9 cellular contexts compared by ENCODE assay signal in the genomic region with DNA sequence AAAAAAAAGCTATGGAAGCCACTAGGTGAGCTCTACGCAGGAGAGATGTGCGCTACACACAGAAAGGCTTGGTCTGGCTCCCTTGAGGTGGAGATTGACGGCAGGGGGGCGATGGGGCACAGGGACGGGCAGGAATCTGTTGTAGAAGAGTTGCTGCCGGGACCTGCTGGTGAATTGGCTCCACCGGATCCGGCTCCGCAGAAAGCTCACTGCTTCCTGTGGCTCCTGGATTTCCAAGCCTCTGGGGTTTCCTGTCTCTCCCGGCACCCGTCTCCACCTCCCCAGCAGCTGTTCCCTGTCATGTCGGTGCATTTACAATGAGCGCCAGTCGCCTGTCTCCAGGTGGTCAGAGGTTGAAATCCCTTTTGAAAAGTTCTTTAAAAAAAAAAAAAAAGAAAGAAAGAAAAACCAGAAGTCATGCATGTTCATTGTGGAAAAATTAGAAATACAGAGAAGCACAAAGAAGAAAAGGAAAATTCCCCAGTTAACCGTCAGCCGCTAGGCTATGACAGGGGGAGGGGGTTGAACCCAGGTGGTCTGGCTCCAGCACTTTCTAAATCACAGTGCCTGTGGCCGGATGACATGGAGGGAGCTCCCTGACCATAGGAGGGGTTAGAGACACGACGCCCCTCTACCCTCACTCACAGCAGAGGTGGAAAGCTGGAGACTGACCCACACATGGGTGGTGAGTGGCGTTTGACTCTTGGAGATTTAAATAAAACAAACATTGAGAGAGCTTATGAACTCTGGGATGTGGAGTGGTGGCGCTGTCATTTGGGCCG. TPM values are rescaled to one million over a fixed set of nuclear protein-coding genes. Genes with fewer than 3 reads are reported as not detected.
DNase-seq lines count a peak whose midpoint lies in the region; ATAC-seq, FAIRE-seq and TF ChIP-seq lines count a peak whose summit lies in the region.
"Had no signal": no experiment of that assay in that cellular context is flagged by ENCODE, and none has a peak within 500 bp of the region (broad histone marks: within the 10 kb centered on the region; RNA-seq: fewer than 3 reads in every experiment).

No MANE protein-coding gene starts in this region.

- no peak overlapping the region for H3K27ac ChIP-seq in RWPE2 (ENCODE audit: poor library complexity, severe bottlenecking)
- H3K27ac ChIP-seq in kidney (ENCODE audit: low read depth in 2 of 2, low read length in 2 of 2), result no peak overlapping the region
- H3K27ac ChIP-seq in suprapubic skin, result no peak overlapping the region
- no peak overlapping the region for H3K27ac ChIP-seq in foreskin keratinocyte
- no peak overlapping the region for H3K27ac ChIP-seq in tibial nerve

- TF ChIP-seq EP300 in suprapubic skin (IDR thresholded peaks at IDR 0.05), result no peak
- TF ChIP-seq EP300 in tibial nerve (IDR thresholded peaks at IDR 0.05), result no peak

- no peak overlapping the region for H3K27ac Mint-ChIP-seq in activated naive CD4-positive, alpha-beta T cell treated with anti-CD3 and anti-CD28 coated beads, Interleukin-2, amount 10 ng/mL, durations not matched to agents 7 days and 5 days
- no peak overlapping the region for H3K27ac Mint-ChIP-seq in activated naive CD4-positive, alpha-beta T cell treated with anti-CD3 and anti-CD28 coated beads, Interleukin-2, amount 50 U/mL, for 72 hours

- H3K9me3 Mint-ChIP-seq in activated naive CD4-positive, alpha-beta T cell treated with anti-CD3 and anti-CD28 coated beads, Interleukin-2, amount 10 ng/mL, durations not matched to agents 7 days and 5 days, result no peaks in the 10 kb centered on the region
- no peaks in the 10 kb centered on the region for H3K9me3 Mint-ChIP-seq in activated naive CD4-positive, alpha-beta T cell treated with anti-CD3 and anti-CD28 coated beads, Interleukin-2, amount 50 U/mL, for 72 hours

- H3K4me3 ChIP-seq in RWPE2 (ENCODE audit: severe bottlenecking) (no peak overlapping the region), kidney (ENCODE audit: low read length in 2 of 2) (no peak overlapping the region), suprapubic skin (peak overlapping the region; percentile 1), tibial nerve (no peak overlapping the region)

- peak; percentile 11 for DNase-seq in activated naive CD4-positive, alpha-beta T cell treated with anti-CD3 and anti-CD28 coated beads, Interleukin-2, amount 10 ng/mL, durations not matched to agents 7 days and 5 days
- DNase-seq in activated naive CD4-positive, alpha-beta T cell treated with anti-CD3 and anti-CD28 coated beads, Interleukin-2, amount 50 U/mL, for 72 hours (ENCODE audit: low spot score in 2 of 2), result no peak
- peak; percentile 36 for DNase-seq in RWPE2 (ENCODE audit: low spot score)
- peak; percentile 62 for DNase-seq in kidney
- DNase-seq in suprapubic skin (ENCODE audit: low spot score in 2 of 2), result peak; percentile 37 to 46
- DNase-seq in foreskin keratinocyte, result no peak
- no peak for DNase-seq in tibial nerve (ENCODE audit: low spot score in 2 of 2)
- DNase-seq: NCI-H1092 had no signal

- CTCF ChIA-PET in activated naive CD4-positive, alpha-beta T cell treated with anti-CD3 and anti-CD28 coated beads, Interleukin-2, amount 10 ng/mL, durations not matched to agents 7 days and 5 days (lab: Charles Lee), result no interaction called here

- H3K4me1 ChIP-seq in RWPE2 (ENCODE audit: insufficient read depth, poor library complexity, severe bottlenecking) (no peaks in the 10 kb centered on the region), kidney (ENCODE audit: control insufficient read depth in 1 of 2, insufficient read depth in 1 of 2, low read depth in 1 of 2, low read length in 2 of 2) (peaks cover 42 to 46% of the 10 kb centered on the region in 2 donors), suprapubic skin (peaks cover 8% of the 10 kb centered on the region), foreskin keratinocyte (no peaks in the 10 kb centered on the region), tibial nerve (peaks cover 0 to 45% (median 2%) of the 10 kb centered on the region in 4 donors)

- H3K36me3 Mint-ChIP-seq in activated naive CD4-positive, alpha-beta T cell treated with anti-CD3 and anti-CD28 coated beads, Interleukin-2, amount 10 ng/mL, durations not matched to agents 7 days and 5 days, result no peaks in the 10 kb centered on the region
- H3K36me3 Mint-ChIP-seq in activated naive CD4-positive, alpha-beta T cell treated with anti-CD3 and anti-CD28 coated beads, Interleukin-2, amount 50 U/mL, for 72 hours, result no peaks in the 10 kb centered on the region

- H3K4me1 Mint-ChIP-seq in activated naive CD4-positive, alpha-beta T cell treated with anti-CD3 and anti-CD28 coated beads, Interleukin-2, amount 10 ng/mL, durations not matched to agents 7 days and 5 days, result no peaks in the 10 kb centered on the region

- peaks cover 50% of the 10 kb centered on the region for H3K27me3 Mint-ChIP-seq in activated naive CD4-positive, alpha-beta T cell treated with anti-CD3 and anti-CD28 coated beads, Interleukin-2, amount 10 ng/mL, durations not matched to agents 7 days and 5 days

- FAIRE-seq in kidney (lab: Jason Lieb, UNC), result no peak

- TF ChIP-seq POLR2A in suprapubic skin (IDR thresholded peaks at IDR 0.05), result no peak
- TF ChIP-seq POLR2A in tibial nerve (IDR thresholded peaks at IDR 0.05), result no peak

- no peak overlapping the region for H3K4me3 Mint-ChIP-seq in activated naive CD4-positive, alpha-beta T cell treated with anti-CD3 and anti-CD28 coated beads, Interleukin-2, amount 10 ng/mL, durations not matched to agents 7 days and 5 days

- ATAC-seq in activated naive CD4-positive, alpha-beta T cell treated with anti-CD3 and anti-CD28 coated beads, Interleukin-2, amount 50 U/mL, for 72 hours, result no peak
- ATAC-seq in RWPE2 (ENCODE audit: low read depth) (peak; percentile 35; the same call in 1 of the 3 replicates), foreskin keratinocyte (no peak), GM18858 (IDR thresholded peaks at IDR 0.05; ENCODE audit: unreplicated experiment) (no peak)

- no peak for TF ChIP-seq CTCF in RWPE2 (IDR thresholded peaks at IDR 0.05; ENCODE audit: poor library complexity, severe bottlenecking)
- no peak for TF ChIP-seq CTCF in kidney (IDR thresholded peaks at IDR 0.05; ENCODE audit: borderline replicate concordance, extremely low read depth, insufficient read depth)
- TF ChIP-seq CTCF in suprapubic skin (IDR thresholded peaks at IDR 0.05), result no peak
- no peak for TF ChIP-seq CTCF in foreskin keratinocyte (conservative IDR thresholded peaks at IDR 0.05)
- TF ChIP-seq CTCF in tibial nerve (IDR thresholded peaks at IDR 0.05), result no peak

- H3K27me3 ChIP-seq in RWPE2 (ENCODE audit: insufficient read depth, poor library complexity, severe bottlenecking), result no peaks in the 10 kb centered on the region
- peaks cover 18% of the 10 kb centered on the region for H3K27me3 ChIP-seq in suprapubic skin
- peaks cover 10% of the 10 kb centered on the region for H3K27me3 ChIP-seq in foreskin keratinocyte
- H3K27me3 ChIP-seq in tibial nerve, result peaks cover 0 to 17% of the 10 kb centered on the region in 2 donors

- WGBS in suprapubic skin, result 36% methylated on average over 22 of the region's 22 CpGs
- 37 to 38% methylated on average over 21 to 22 of the region's 22 CpGs for WGBS in tibial nerve, 2 donors

- H3K36me3 ChIP-seq in RWPE2 (ENCODE audit: low read depth) (no peaks in the 10 kb centered on the region), kidney (ENCODE audit: control insufficient read depth in 1 of 2, insufficient read depth in 2 of 2, low read length in 2 of 2) (no peaks in the 10 kb centered on the region), suprapubic skin (no peaks in the 10 kb centered on the region), tibial nerve (no peaks in the 10 kb centered on the region)

- H3K9me3 ChIP-seq in RWPE2 (ENCODE audit: severe bottlenecking), result no peaks in the 10 kb centered on the region
- no peaks in the 10 kb centered on the region for H3K9me3 ChIP-seq in kidney (ENCODE audit: control insufficient read depth in 1 of 2, low read length in 2 of 2)
- H3K9me3 ChIP-seq in suprapubic skin, result no peaks in the 10 kb centered on the region
- no peaks in the 10 kb centered on the region for H3K9me3 ChIP-seq in tibial nerve

- intact Hi-C loops in kidney (cut with DNase I), result no loop called here

- H3K9ac ChIP-seq in kidney (ENCODE audit: low read length in 2 of 2), result no peak overlapping the region

RNA-seq across cellular contexts. Expression of a gene that starts 20.8 kb away (rescaled TPM):
- total RNA-seq in activated naive CD4-positive, alpha-beta T cell treated with anti-CD3 and anti-CD28 coated beads, Interleukin-2, amount 50 U/mL, for 72 hours, result 1 to 10 TPM in 1 of 2 donors, under 1 TPM in 1; 0.18 to 1.2 TPM
- total RNA-seq in kidney (3.7 TPM), suprapubic skin (1 to 10 TPM; 3.9 to 8.5 (median 6.6) TPM), foreskin keratinocyte (0.31 and 0.53 TPM in 2 replicates), tibial nerve (1 to 10 TPM; 1.3 to 3.3 (median 1.9) TPM)
- polyA plus RNA-seq in kidney (ENCODE audit: insufficient read depth, low read depth, low replicate concordance) (12.5 TPM), foreskin keratinocyte (0.37 and 0.39 TPM in 2 replicates)

Comparison
In these comparisons a context has a peak if more than half of its experiments do, and no peak if none do; other contexts are left out.
1. DNase-seq: peak in activated naive CD4-positive, alpha-beta T cell treated with anti-CD3 and anti-CD28 coated beads, Interleukin-2, amount 10 ng/mL, durations not matched to agents 7 days and 5 days (single experiment), RWPE2 (single experiment), kidney (single experiment) and suprapubic skin (2 of 2); none in activated naive CD4-positive, alpha-beta T cell treated with anti-CD3 and anti-CD28 coated beads, Interleukin-2, amount 50 U/mL, for 72 hours (0 of 2), foreskin keratinocyte (0 of 2) and tibial nerve (0 of 2).